ENCODE assay signal across 1 cellular context in the genomic region with DNA sequence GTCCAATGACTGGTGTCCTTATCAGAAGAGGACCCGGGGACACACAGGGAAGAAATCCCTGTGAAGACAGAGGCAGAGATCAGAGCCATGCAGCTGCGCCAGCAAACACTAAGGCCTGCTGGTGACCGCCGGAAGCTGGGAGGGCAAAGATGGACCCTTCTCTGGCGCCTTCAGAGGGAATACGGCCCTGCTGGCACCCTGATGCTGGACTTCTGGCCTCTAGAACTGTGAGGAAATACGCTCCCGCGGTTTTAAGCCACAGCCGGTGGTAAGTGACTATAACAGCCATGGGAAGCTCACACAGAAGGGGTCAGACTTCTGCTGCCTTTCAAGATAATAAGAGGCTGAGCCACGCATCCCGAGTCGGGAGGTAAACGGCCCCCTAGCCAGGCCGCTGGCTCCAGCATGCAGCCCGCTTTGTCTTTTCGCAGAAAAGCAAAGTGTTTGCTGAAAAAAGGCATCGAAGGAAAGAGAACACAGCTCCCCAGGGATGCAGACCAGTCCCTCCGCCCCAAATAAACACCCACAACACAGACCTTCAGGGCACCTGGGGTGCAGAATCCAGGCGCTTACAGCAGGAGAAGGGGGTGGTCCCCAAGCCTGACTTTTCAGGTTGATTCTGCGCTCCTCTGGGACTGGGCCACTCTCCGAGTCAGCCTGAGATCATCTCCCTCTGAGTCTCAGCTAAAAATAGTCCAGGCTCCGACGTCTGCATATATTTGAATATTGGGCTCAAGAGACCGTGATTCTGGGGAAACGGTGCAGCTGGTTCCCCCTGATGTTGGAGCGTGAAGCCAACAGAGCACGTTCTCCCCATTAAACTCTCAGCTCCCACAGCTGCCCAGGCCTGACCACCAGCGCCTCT.
TF ChIP-seq lines count a peak whose summit lies in the region.

No MANE protein-coding gene starts in this region.

TF ChIP-seq in GM23338, 12 proteins besides CTCF, POLR2A, EP300 and RAD21 (continued from another document):
- TF ChIP-seq, protein P1, sequence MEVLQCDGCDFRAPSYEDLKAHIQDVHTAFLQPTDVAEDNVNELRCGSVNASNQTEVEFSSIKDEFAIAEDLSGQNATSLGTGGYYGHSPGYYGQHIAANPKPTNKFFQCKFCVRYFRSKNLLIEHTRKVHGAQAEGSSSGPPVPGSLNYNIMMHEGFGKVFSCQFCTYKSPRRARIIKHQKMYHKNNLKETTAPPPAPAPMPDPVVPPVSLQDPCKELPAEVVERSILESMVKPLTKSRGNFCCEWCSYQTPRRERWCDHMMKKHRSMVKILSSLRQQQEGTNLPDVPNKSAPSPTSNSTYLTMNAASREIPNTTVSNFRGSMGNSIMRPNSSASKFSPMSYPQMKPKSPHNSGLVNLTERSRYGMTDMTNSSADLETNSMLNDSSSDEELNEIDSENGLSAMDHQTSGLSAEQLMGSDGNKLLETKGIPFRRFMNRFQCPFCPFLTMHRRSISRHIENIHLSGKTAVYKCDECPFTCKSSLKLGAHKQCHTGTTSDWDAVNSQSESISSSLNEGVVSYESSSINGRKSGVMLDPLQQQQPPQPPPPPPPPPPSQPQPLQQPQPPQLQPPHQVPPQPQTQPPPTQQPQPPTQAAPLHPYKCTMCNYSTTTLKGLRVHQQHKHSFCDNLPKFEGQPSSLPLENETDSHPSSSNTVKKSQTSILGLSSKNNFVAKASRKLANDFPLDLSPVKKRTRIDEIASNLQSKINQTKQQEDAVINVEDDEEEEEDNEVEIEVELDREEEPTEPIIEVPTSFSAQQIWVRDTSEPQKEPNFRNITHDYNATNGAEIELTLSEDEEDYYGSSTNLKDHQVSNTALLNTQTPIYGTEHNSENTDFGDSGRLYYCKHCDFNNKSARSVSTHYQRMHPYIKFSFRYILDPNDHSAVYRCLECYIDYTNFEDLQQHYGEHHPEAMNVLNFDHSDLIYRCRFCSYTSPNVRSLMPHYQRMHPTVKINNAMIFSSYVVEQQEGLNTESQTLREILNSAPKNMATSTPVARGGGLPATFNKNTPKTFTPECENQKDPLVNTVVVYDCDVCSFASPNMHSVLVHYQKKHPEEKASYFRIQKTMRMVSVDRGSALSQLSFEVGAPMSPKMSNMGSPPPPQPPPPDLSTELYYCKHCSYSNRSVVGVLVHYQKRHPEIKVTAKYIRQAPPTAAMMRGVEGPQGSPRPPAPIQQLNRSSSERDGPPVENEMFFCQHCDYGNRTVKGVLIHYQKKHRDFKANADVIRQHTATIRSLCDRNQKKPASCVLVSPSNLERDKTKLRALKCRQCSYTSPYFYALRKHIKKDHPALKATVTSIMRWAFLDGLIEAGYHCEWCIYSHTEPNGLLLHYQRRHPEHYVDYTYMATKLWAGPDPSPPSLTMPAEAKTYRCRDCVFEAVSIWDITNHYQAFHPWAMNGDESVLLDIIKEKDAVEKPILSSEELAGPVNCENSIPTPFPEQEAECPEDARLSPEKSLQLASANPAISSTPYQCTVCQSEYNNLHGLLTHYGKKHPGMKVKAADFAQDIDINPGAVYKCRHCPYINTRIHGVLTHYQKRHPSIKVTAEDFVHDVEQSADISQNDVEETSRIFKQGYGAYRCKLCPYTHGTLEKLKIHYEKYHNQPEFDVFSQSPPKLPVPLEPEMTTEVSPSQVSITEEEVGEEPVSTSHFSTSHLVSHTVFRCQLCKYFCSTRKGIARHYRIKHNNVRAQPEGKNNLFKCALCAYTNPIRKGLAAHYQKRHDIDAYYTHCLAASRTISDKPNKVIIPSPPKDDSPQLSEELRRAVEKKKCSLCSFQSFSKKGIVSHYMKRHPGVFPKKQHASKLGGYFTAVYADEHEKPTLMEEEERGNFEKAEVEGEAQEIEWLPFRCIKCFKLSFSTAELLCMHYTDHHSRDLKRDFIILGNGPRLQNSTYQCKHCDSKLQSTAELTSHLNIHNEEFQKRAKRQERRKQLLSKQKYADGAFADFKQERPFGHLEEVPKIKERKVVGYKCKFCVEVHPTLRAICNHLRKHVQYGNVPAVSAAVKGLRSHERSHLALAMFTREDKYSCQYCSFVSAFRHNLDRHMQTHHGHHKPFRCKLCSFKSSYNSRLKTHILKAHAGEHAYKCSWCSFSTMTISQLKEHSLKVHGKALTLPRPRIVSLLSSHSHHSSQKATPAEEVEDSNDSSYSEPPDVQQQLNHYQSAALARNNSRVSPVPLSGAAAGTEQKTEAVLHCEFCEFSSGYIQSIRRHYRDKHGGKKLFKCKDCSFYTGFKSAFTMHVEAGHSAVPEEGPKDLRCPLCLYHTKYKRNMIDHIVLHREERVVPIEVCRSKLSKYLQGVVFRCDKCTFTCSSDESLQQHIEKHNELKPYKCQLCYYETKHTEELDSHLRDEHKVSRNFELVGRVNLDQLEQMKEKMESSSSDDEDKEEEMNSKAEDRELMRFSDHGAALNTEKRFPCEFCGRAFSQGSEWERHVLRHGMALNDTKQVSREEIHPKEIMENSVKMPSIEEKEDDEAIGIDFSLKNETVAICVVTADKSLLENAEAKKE (CRISPR knock-in tag; IDR thresholded peaks at IDR 0.05): no peak
- TF ChIP-seq JUNB (IDR thresholded peaks at IDR 0.05; ENCODE audit: unreplicated experiment) (no peak), EZH2 (IDR thresholded peaks at IDR 0.05; ENCODE audit: low read depth, unreplicated experiment) (no peak), ZNF331 (CRISPR knock-in tag; IDR thresholded peaks at IDR 0.05; ENCODE audit: low read depth) (no peak), ZNF114 (CRISPR knock-in tag; IDR thresholded peaks at IDR 0.05) (no peak), STAT1 (IDR thresholded peaks at IDR 0.05; ENCODE audit: unreplicated experiment) (no peak)
- TF ChIP-seq, protein P2, sequence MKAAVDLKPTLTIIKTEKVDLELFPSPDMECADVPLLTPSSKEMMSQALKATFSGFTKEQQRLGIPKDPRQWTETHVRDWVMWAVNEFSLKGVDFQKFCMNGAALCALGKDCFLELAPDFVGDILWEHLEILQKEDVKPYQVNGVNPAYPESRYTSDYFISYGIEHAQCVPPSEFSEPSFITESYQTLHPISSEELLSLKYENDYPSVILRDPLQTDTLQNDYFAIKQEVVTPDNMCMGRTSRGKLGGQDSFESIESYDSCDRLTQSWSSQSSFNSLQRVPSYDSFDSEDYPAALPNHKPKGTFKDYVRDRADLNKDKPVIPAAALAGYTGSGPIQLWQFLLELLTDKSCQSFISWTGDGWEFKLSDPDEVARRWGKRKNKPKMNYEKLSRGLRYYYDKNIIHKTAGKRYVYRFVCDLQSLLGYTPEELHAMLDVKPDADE (IDR thresholded peaks at IDR 0.05): no peak
- TF ChIP-seq, protein P3, sequence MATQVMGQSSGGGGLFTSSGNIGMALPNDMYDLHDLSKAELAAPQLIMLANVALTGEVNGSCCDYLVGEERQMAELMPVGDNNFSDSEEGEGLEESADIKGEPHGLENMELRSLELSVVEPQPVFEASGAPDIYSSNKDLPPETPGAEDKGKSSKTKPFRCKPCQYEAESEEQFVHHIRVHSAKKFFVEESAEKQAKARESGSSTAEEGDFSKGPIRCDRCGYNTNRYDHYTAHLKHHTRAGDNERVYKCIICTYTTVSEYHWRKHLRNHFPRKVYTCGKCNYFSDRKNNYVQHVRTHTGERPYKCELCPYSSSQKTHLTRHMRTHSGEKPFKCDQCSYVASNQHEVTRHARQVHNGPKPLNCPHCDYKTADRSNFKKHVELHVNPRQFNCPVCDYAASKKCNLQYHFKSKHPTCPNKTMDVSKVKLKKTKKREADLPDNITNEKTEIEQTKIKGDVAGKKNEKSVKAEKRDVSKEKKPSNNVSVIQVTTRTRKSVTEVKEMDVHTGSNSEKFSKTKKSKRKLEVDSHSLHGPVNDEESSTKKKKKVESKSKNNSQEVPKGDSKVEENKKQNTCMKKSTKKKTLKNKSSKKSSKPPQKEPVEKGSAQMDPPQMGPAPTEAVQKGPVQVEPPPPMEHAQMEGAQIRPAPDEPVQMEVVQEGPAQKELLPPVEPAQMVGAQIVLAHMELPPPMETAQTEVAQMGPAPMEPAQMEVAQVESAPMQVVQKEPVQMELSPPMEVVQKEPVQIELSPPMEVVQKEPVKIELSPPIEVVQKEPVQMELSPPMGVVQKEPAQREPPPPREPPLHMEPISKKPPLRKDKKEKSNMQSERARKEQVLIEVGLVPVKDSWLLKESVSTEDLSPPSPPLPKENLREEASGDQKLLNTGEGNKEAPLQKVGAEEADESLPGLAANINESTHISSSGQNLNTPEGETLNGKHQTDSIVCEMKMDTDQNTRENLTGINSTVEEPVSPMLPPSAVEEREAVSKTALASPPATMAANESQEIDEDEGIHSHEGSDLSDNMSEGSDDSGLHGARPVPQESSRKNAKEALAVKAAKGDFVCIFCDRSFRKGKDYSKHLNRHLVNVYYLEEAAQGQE (IDR thresholded peaks at IDR 0.05; ENCODE audit: unreplicated experiment): no peak
